Comparison of ENCODE assay signal across 1 cellular context in genomic region chr19:1040476-1041271, GRCh38.
A peak's percentile ranks its signal among the peaks of the same experiment; 100 is the strongest.
TF ChIP-seq lines count a peak whose summit lies in the region.

No MANE protein-coding gene starts in this region.

TF ChIP-seq in HCT116, 20 proteins besides CTCF, POLR2A, EP300 and RAD21 (continued from another document):
- no peak for TF ChIP-seq REST (IDR thresholded peaks at IDR 0.05; ENCODE audit: low read depth)
- no peak; the same call in none of the 2 replicates for TF ChIP-seq POLR2AphosphoS5 (IDR thresholded peaks at IDR 0.05; ENCODE audit: low read depth, low read length)
- TF ChIP-seq EGR1 (IDR thresholded peaks at IDR 0.05; ENCODE audit: low read depth): no peak
- peak; percentile 45; the same call in 1 of the 2 replicates for TF ChIP-seq SIN3A (IDR thresholded peaks at IDR 0.05; ENCODE audit: low read depth)
